Comparison of ENCODE assay signal across 8 cellular contexts in genomic region chr5:181215997-181216982, GRCh38. TPM values are rescaled to one million over a fixed set of nuclear protein-coding genes. Genes with fewer than 3 reads are reported as not detected.
DNase-seq lines count a peak whose midpoint lies in the region; ATAC-seq and TF ChIP-seq lines count a peak whose summit lies in the region.

No MANE protein-coding gene starts in this region.

- peak overlapping the region; percentile 29 for H3K27ac ChIP-seq in CD4-positive, alpha-beta memory T cell (ENCODE audit: low read depth, low read length)

- CTCF ChIA-PET in CD4-positive, alpha-beta memory T cell (lab: Charles Lee; ENCODE audit: partially characterized antibody): interaction anchor here (0.6 to 2.5 kb wide), 4 partner anchors 9 to 45 kb away, joined by 3 to 16 read pairs (median 4); partner anchors contain the start of gene TRIM52

- POLR2A ChIA-PET in CD4-positive, alpha-beta memory T cell (lab: Charles Lee; ENCODE audit: partially characterized antibody): interaction anchor here (0.6 to 3.7 kb wide), 6 partner anchors 10 to 45 kb away, joined by 3 to 79 read pairs (median 18); partner anchors contain the start of genes RACK1, TRIM52 and TRIM7

- H3K9me3 ChIP-seq in CD4-positive, alpha-beta memory T cell (ENCODE audit: control insufficient read depth in 1 of 2, low read length in 2 of 2): no peaks in the 10 kb centered on the region

- intact Hi-C loops in CD4-positive, alpha-beta memory T cell (cut with micrococcal nuclease): no loop called here

- H3K4me3 Mint-ChIP-seq in CD4-positive, alpha-beta memory T cell: peak overlapping the region; percentile 95 to 100 (median 99)
- peak overlapping the region; percentile 83 for H3K4me3 Mint-ChIP-seq in neural crest cell

- DNase-seq in CD4-positive, alpha-beta memory T cell: peak; percentile 39 to 57 (median 51)
- DNase-seq in LoVo (ENCODE audit: low spot score): peak; percentile 50
- no peak for DNase-seq in cardiac fibroblast (ENCODE audit: low read depth in 2 of 2)
- DNase-seq in neural crest cell (ENCODE audit: low read depth, low spot score): no peak
- no peak for DNase-seq in NOMO-1 treated with dmso at 0.1 percent for 144 hours (lab: John Stamatoyannopoulos, UW; ENCODE audit: unreplicated experiment)
- DNase-seq in NCI-H446 treated with DMSO at 0.1 percent for 48 hours (lab: John Stamatoyannopoulos, UW): no peak

- peak overlapping the region; percentile 77 to 100 (median 96) for H3K27ac Mint-ChIP-seq in CD4-positive, alpha-beta memory T cell
- no peak overlapping the region for H3K27ac Mint-ChIP-seq in neural crest cell (ENCODE audit: unreplicated experiment)

- H3K4me3 ChIP-seq in CD4-positive, alpha-beta memory T cell (ENCODE audit: low read length in 2 of 2): peak overlapping the region; percentile 33 to 59
- H3K4me3 ChIP-seq in cardiac fibroblast (replicated peaks in 1 of 2; ENCODE audit: low read depth in 2 of 2, low read length in 2 of 2): peak overlapping the region; percentile 8 to 21

- peaks cover 19 to 55% (median 36%) of the 10 kb centered on the region in 4 donors for H3K4me1 Mint-ChIP-seq in CD4-positive, alpha-beta memory T cell
- peaks cover 21% of the 10 kb centered on the region for H3K4me1 Mint-ChIP-seq in neural crest cell

- H3K36me3 ChIP-seq in CD4-positive, alpha-beta memory T cell (ENCODE audit: insufficient read depth, low read length): no peaks in the 10 kb centered on the region

- ATAC-seq in GM18873 (IDR thresholded peaks at IDR 0.05; ENCODE audit: low FRiP score, unreplicated experiment) (no peak), HG03378 (IDR thresholded peaks at IDR 0.05; ENCODE audit: unreplicated experiment) (no peak)

- no peaks in the 10 kb centered on the region for H3K27me3 ChIP-seq in CD4-positive, alpha-beta memory T cell (ENCODE audit: insufficient read depth, low read length)

- no peak for TF ChIP-seq CTCF in cardiac fibroblast (IDR thresholded peaks at IDR 0.05; ENCODE audit: low read depth, low read length)
- TF ChIP-seq CTCF in neural crest cell (conservative IDR thresholded peaks at IDR 0.05): no peak

- peaks cover 0 to 16% of the 10 kb centered on the region in 2 donors for H3K36me3 Mint-ChIP-seq in CD4-positive, alpha-beta memory T cell
- H3K36me3 Mint-ChIP-seq in neural crest cell (ENCODE audit: low read depth): peaks cover 3% of the 10 kb centered on the region

- peaks cover 0 to 25% (median 0%) of the 10 kb centered on the region in 8 donors for H3K9me3 Mint-ChIP-seq in CD4-positive, alpha-beta memory T cell
- peaks cover 3% of the 10 kb centered on the region for H3K9me3 Mint-ChIP-seq in neural crest cell

- peaks cover 2 to 10% of the 10 kb centered on the region in 2 donors for H3K27me3 Mint-ChIP-seq in CD4-positive, alpha-beta memory T cell
- peaks cover 82% of the 10 kb centered on the region for H3K27me3 Mint-ChIP-seq in neural crest cell (ENCODE audit: low read depth)

- peaks cover 27% of the 10 kb centered on the region for H3K4me1 ChIP-seq in CD4-positive, alpha-beta memory T cell (ENCODE audit: insufficient read depth, low read length)

RNA-seq across cellular contexts. Expression of gene TRIM41, which starts 6.8 kb away (rescaled TPM):
- 10 to 100 TPM; 39.9 to 40.7 TPM for total RNA-seq in CD4-positive, alpha-beta memory T cell
- polyA plus RNA-seq in CD4-positive, alpha-beta memory T cell: 1 to 10 TPM; 1.7 to 2.0 TPM
- 34.5 and 39.1 TPM in 2 replicates for total RNA-seq in neural crest cell

RNA-seq across cellular contexts. Expression of gene TRIM7, which starts 11.3 kb away (rescaled TPM):
- 1 to 10 TPM; 3.3 to 4.2 TPM for total RNA-seq in CD4-positive, alpha-beta memory T cell
- under 1 TPM; 0.63 to 0.69 TPM for polyA plus RNA-seq in CD4-positive, alpha-beta memory T cell
- not detected in 2 replicates for total RNA-seq in neural crest cell

RNA-seq across cellular contexts. Expression of gene RACK1, which starts 27.4 kb away (rescaled TPM):
- 1,000 to 10,000 TPM; 1,956 to 2,001 TPM for total RNA-seq in CD4-positive, alpha-beta memory T cell
- 1,000 to 10,000 TPM; 2,065 to 2,145 TPM for polyA plus RNA-seq in CD4-positive, alpha-beta memory T cell
- 2,359 and 2,449 TPM in 2 replicates for total RNA-seq in neural crest cell

RNA-seq across cellular contexts. Expression of gene TRIM52, which starts 44.7 kb away (rescaled TPM):
- 10 to 100 TPM; 73.0 to 76.8 TPM for total RNA-seq in CD4-positive, alpha-beta memory T cell
- polyA plus RNA-seq in CD4-positive, alpha-beta memory T cell: 10 to 100 TPM; 19.4 to 47.2 TPM
- total RNA-seq in neural crest cell: 9.0 TPM in 2 replicates

Comparison
In these comparisons a context has a peak if more than half of its experiments do, and no peak if none do; other contexts are left out.
1. DNase-seq: peak in CD4-positive, alpha-beta memory T cell (5 of 5) and LoVo (single experiment); none in cardiac fibroblast (0 of 2), neural crest cell (single experiment), NOMO-1 treated with dmso at 0.1 percent for 144 hours (single experiment) and NCI-H446 treated with DMSO at 0.1 percent for 48 hours (single experiment).